In genomic region chr11:131739243-131739882, GRCh38 we compare ENCODE assay signal across 24 cellular contexts.
DNase-seq lines count a peak whose midpoint lies in the region; ATAC-seq and TF ChIP-seq lines count a peak whose summit lies in the region.
"Had no signal": no experiment of that assay in that cellular context is flagged by ENCODE, and none has a peak within 500 bp of the region (broad histone marks: within the 10 kb centered on the region; RNA-seq: fewer than 3 reads in every experiment).

No MANE protein-coding gene starts in this region.

- 63 to 70% (median 69%) methylated on average over 11 of the region's 11 CpGs for WGBS in heart left ventricle, 4 donors
- 54 to 67% methylated on average over 11 of the region's 11 CpGs for WGBS in body of pancreas, 2 donors

- no peak overlapping the region for H3K9ac ChIP-seq in neural cell (ENCODE audit: low read length)

- H3K9me2 ChIP-seq in neural cell (ENCODE audit: insufficient read depth, low read length), result no peaks in the 10 kb centered on the region

- no peak for ATAC-seq in heart left ventricle
- ATAC-seq in body of pancreas, result no peak

- H3K4me3 Mint-ChIP-seq in activated naive CD4-positive, alpha-beta T cell treated with anti-CD3 and anti-CD28 coated beads for 36 hours, result no peak overlapping the region
- H3K4me3 Mint-ChIP-seq: CD14-positive monocyte; CD8-positive, alpha-beta memory T cell had no signal

- no peaks in the 10 kb centered on the region for H3K9me3 ChIP-seq in neural cell (ENCODE audit: low read length)
- no peaks in the 10 kb centered on the region for H3K9me3 ChIP-seq in heart left ventricle
- H3K9me3 ChIP-seq in body of pancreas, result no peaks in the 10 kb centered on the region
- H3K9me3 ChIP-seq: BE2C had no signal

- H3K4me3 ChIP-seq in neural cell (ENCODE audit: low read length), result no peak overlapping the region
- no peak overlapping the region for H3K4me3 ChIP-seq in heart left ventricle
- no peak overlapping the region for H3K4me3 ChIP-seq in body of pancreas

- H3K4me1 Mint-ChIP-seq in activated naive CD4-positive, alpha-beta T cell treated with anti-CD3 and anti-CD28 coated beads for 36 hours (ENCODE audit: low read depth), result no peaks in the 10 kb centered on the region
- H3K4me1 Mint-ChIP-seq: CD8-positive, alpha-beta memory T cell had no signal

- H3K27ac Mint-ChIP-seq in activated naive CD4-positive, alpha-beta T cell treated with anti-CD3 and anti-CD28 coated beads for 36 hours, result no peak overlapping the region
- H3K27ac Mint-ChIP-seq: CD14-positive monocyte had no signal

- CTCF ChIA-PET in activated naive CD4-positive, alpha-beta T cell treated with anti-CD3 and anti-CD28 coated beads for 36 hours (lab: Charles Lee), result interaction anchor here (1.0 kb wide), 1 partner anchor 9 kb away, joined by 3 read pairs; no protein-coding TSS in a partner anchor

- H4K20me1 ChIP-seq in neural cell (ENCODE audit: insufficient read depth), result no peaks in the 10 kb centered on the region

- peaks cover 4% of the 10 kb centered on the region for H3K27me3 Mint-ChIP-seq in activated naive CD4-positive, alpha-beta T cell treated with anti-CD3 and anti-CD28 coated beads for 36 hours (ENCODE audit: low read depth)

- no peaks in the 10 kb centered on the region for H3F3A ChIP-seq in neural cell (ENCODE audit: insufficient read depth, low read length, poor library complexity, severe bottlenecking)

- H3K79me2 ChIP-seq in neural cell (replicated peaks; ENCODE audit: insufficient read depth, low read length), result no peaks in the 10 kb centered on the region

- TF ChIP-seq RAD21 in neural cell (conservative IDR thresholded peaks at IDR 0.05), result no peak

- no peak for TF ChIP-seq CTCF in neural cell (IDR thresholded peaks at IDR 0.05; ENCODE audit: poor library complexity, severe bottlenecking)
- no peak for TF ChIP-seq CTCF in heart left ventricle (IDR thresholded peaks at IDR 0.05)
- no peak for TF ChIP-seq CTCF in body of pancreas (IDR thresholded peaks at IDR 0.05)

- H3K4me1 ChIP-seq in heart left ventricle, result no peaks in the 10 kb centered on the region
- no peaks in the 10 kb centered on the region for H3K4me1 ChIP-seq in body of pancreas
- H3K4me1 ChIP-seq: BE2C had no signal

- DNase-seq in NCI-H2227 treated with DMSO at 0.1 percent for 48 hours (lab: John Stamatoyannopoulos, UW) (peak; percentile 62), NCI-H2227 (lab: John Stamatoyannopoulos, UW; ENCODE audit: unreplicated experiment) (no peak), cerebellar nuclear complex (lab: John Stamatoyannopoulos, UW) (peak; percentile 43 to 82), heart left ventricle (no peak), MV-4-11 (lab: John Stamatoyannopoulos, UW) (no peak), body of pancreas (no peak)
- no peak for DNase-seq in activated naive CD4-positive, alpha-beta T cell treated with anti-CD3 and anti-CD28 coated beads for 36 hours
- DNase-seq: BE2C; Calu3; CD8-positive, alpha-beta memory T cell; DMS153; DND-41; H7; NCI-H1092 treated with DMSO at 0.1 percent for 48 hours; NCI-H1436; NCI-H187 treated with DMSO at 0.1 percent for 48 hours; NCI-H446 treated with DMSO at 0.1 percent for 48 hours; NCI-H526; SHP77 had no signal

- no peak overlapping the region for H2AFZ ChIP-seq in neural cell (ENCODE audit: low read depth, low read length)

- no peaks in the 10 kb centered on the region for H3K36me3 ChIP-seq in neural cell (ENCODE audit: insufficient read depth, low read length)
- H3K36me3 ChIP-seq in heart left ventricle, result no peaks in the 10 kb centered on the region
- no peaks in the 10 kb centered on the region for H3K36me3 ChIP-seq in body of pancreas (replicated peaks in 1 of 2; ENCODE audit: insufficient read depth in 1 of 2, low read depth in 2 of 2)
- H3K36me3 ChIP-seq: BE2C had no signal

- no peaks in the 10 kb centered on the region for H3K9me3 Mint-ChIP-seq in activated naive CD4-positive, alpha-beta T cell treated with anti-CD3 and anti-CD28 coated beads for 36 hours
- H3K9me3 Mint-ChIP-seq: CD14-positive monocyte had no signal

- H3K27ac ChIP-seq in neural cell (ENCODE audit: low read length), result no peak overlapping the region
- H3K27ac ChIP-seq in heart left ventricle, result no peak overlapping the region
- no peak overlapping the region for H3K27ac ChIP-seq in body of pancreas
- H3K27ac ChIP-seq: 22Rv1, HL-60, RWPE1 had no signal

- no peaks in the 10 kb centered on the region for H3K27me3 ChIP-seq in neural cell (ENCODE audit: insufficient read depth, low read depth, low read length)
- peaks cover 0 to 34% (median 0%) of the 10 kb centered on the region in 9 donors for H3K27me3 ChIP-seq in heart left ventricle
- no peaks in the 10 kb centered on the region for H3K27me3 ChIP-seq in body of pancreas
- H3K27me3 ChIP-seq: BE2C had no signal

- H3K4me2 ChIP-seq in neural cell (ENCODE audit: low read length), result no peak overlapping the region

- TF ChIP-seq POLR2A in heart left ventricle (IDR thresholded peaks at IDR 0.05), result no peak
- no peak for TF ChIP-seq POLR2A in body of pancreas (IDR thresholded peaks at IDR 0.05)

- TF ChIP-seq EP300 in neural cell (conservative IDR thresholded peaks at IDR 0.05; ENCODE audit: poor library complexity, severe bottlenecking), result no peak

- intact Hi-C loops in heart left ventricle (cut with DNase I), result no loop called here
- intact Hi-C loops in body of pancreas (cut with DNase I), result no loop called here
- intact Hi-C loops in activated naive CD4-positive, alpha-beta T cell treated with anti-CD3 and anti-CD28 coated beads for 36 hours (cut with micrococcal nuclease), result no loop called here

- H3K36me3 Mint-ChIP-seq in activated naive CD4-positive, alpha-beta T cell treated with anti-CD3 and anti-CD28 coated beads for 36 hours (ENCODE audit: low read depth), result no peaks in the 10 kb centered on the region
- H3K36me3 Mint-ChIP-seq: CD14-positive monocyte; CD8-positive, alpha-beta memory T cell had no signal

TF ChIP-seq in neural cell, 6 proteins besides CTCF, POLR2A, EP300 and RAD21:
- no peak for TF ChIP-seq SMC3 (conservative IDR thresholded peaks at IDR 0.05; ENCODE audit: poor library complexity)
- TF ChIP-seq POLR2AphosphoS5 (IDR thresholded peaks at IDR 0.05), result peak; percentile 15
- TF ChIP-seq TAF1 (IDR thresholded peaks at IDR 0.05; ENCODE audit: low read depth), result no peak

Comparison
In these comparisons a context has a peak if more than half of its experiments do, and no peak if none do; other contexts are left out.
1. DNase-seq: peak in NCI-H2227 treated with DMSO at 0.1 percent for 48 hours (single experiment) and cerebellar nuclear complex (2 of 2); none in NCI-H2227 (single experiment), heart left ventricle (0 of 5), MV-4-11 (single experiment), body of pancreas (0 of 4) and activated naive CD4-positive, alpha-beta T cell treated with anti-CD3 and anti-CD28 coated beads for 36 hours (single experiment).